In genomic region chr3:188150982-188151381, GRCh38 we compare ENCODE assay signal across 27 cellular contexts. TPM values are rescaled to one million over a fixed set of nuclear protein-coding genes. Genes with fewer than 3 reads are reported as not detected.
DNase-seq lines count a peak whose midpoint lies in the region; ATAC-seq and TF ChIP-seq lines count a peak whose summit lies in the region.
"Had no signal": no experiment of that assay in that cellular context is flagged by ENCODE, and none has a peak within 500 bp of the region (broad histone marks: within the 10 kb centered on the region; RNA-seq: fewer than 3 reads in every experiment).

No MANE protein-coding gene starts in this region.

- DNase-seq in ELR (ENCODE audit: low read depth) (peak; percentile 34), foreskin keratinocyte (no peak), NCI-H1105 (lab: John Stamatoyannopoulos, UW) (no peak)
- DNase-seq: activated CD8-positive, alpha-beta T cell treated with anti-CD3 and anti-CD28 coated beads, Interleukin-2, amount 10 ng/mL, durations not matched to agents 7 days and 5 days; activated naive CD4-positive, alpha-beta T cell treated with Interleukin-2 at 50 U/mL for 16 hours; amniotic stem cell; DND-41; kidney glomerular epithelial cell; naive thymus-derived CD8-positive, alpha-beta T cell; NCI-H1417 treated with DMSO at 0.1 percent for 48 hours; NCI-H2107; NCI-H446; NCI-H82; OCI-M1; ovary; right cardiac atrium; stimulated activated naive CD8-positive, alpha-beta T cell treated with anti-CD3 and anti-CD28 coated beads, Interleukin-15, Interleukin-2, amounts not matched to agents 100 U/mL and 50 U/mL, for 24 hours; thyroid gland had no signal

- no peaks in the 10 kb centered on the region for H3K9me3 ChIP-seq in SU-DHL-6 (ENCODE audit: insufficient read depth, low read length)
- no peaks in the 10 kb centered on the region for H3K9me3 ChIP-seq in neutrophil
- H3K9me3 ChIP-seq: BLaER1, HAP-1, ovary, thyroid gland had no signal

- ATAC-seq in foreskin keratinocyte (peak; percentile 13), HG02571 (IDR thresholded peaks at IDR 0.05; ENCODE audit: unreplicated experiment) (no peak), HG03442 (IDR thresholded peaks at IDR 0.05; ENCODE audit: unreplicated experiment) (no peak), HG02981 (IDR thresholded peaks at IDR 0.05; ENCODE audit: unreplicated experiment) (no peak)
- ATAC-seq: activated CD8-positive, alpha-beta T cell treated with anti-CD3 and anti-CD28 coated beads, Interleukin-2, amount 10 ng/mL, durations not matched to agents 7 days and 5 days; naive thymus-derived CD8-positive, alpha-beta T cell; right cardiac atrium; stimulated activated naive CD8-positive, alpha-beta T cell treated with anti-CD3 and anti-CD28 coated beads, Interleukin-15, Interleukin-2, amounts not matched to agents 100 U/mL and 50 U/mL, for 24 hours had no signal

- no peak overlapping the region for H3K4me2 ChIP-seq in SU-DHL-6 (ENCODE audit: low read depth, low read length, poor library complexity, severe bottlenecking)
- H3K4me2 ChIP-seq: BLaER1 had no signal

- no peak overlapping the region for H2AFZ ChIP-seq in SU-DHL-6 (ENCODE audit: low read depth, low read length, severe bottlenecking)

- H3K27me3 ChIP-seq in SU-DHL-6 (ENCODE audit: low read length) (no peaks in the 10 kb centered on the region), foreskin keratinocyte (no peaks in the 10 kb centered on the region), neutrophil (no peaks in the 10 kb centered on the region)
- H3K27me3 ChIP-seq: BLaER1, cardiac muscle cell, ovary, thyroid gland had no signal

- no peaks in the 10 kb centered on the region for H3K79me2 ChIP-seq in SU-DHL-6 (ENCODE audit: insufficient read depth, low read length)

- TF ChIP-seq CTCF in SU-DHL-6 (IDR thresholded peaks at IDR 0.05; ENCODE audit: insufficient read depth, low read length, poor library complexity, severe bottlenecking) (no peak), foreskin keratinocyte (conservative IDR thresholded peaks at IDR 0.05) (no peak), neutrophil (IDR thresholded peaks at IDR 0.05) (no peak)

- peaks cover 10% of the 10 kb centered on the region for H3F3A ChIP-seq in SU-DHL-6 (ENCODE audit: insufficient read depth)

- H4K20me1 ChIP-seq in SU-DHL-6 (ENCODE audit: low read depth, low read length) = no peaks in the 10 kb centered on the region

- H3K4me1 ChIP-seq in foreskin keratinocyte (peaks cover 17% of the 10 kb centered on the region), neutrophil (ENCODE audit: control insufficient read depth in 1 of 2, insufficient read depth in 1 of 2, low read depth in 1 of 2, low read length in 1 of 2) (peaks cover 23 to 50% of the 10 kb centered on the region in 2 experiments)

- H3K27ac ChIP-seq in SU-DHL-6 (ENCODE audit: low read depth, low read length) (peak overlapping the region; percentile 10; the same call in 1 of the 2 replicates), foreskin keratinocyte (no peak overlapping the region), neutrophil (peak overlapping the region; percentile 22)
- H3K27ac ChIP-seq: BLaER1, cardiac muscle cell, ovary, thyroid gland had no signal

- no peaks in the 10 kb centered on the region for H3K9me2 ChIP-seq in SU-DHL-6 (replicated peaks; ENCODE audit: insufficient read depth, low read length)

- no peak overlapping the region for H3K4me3 ChIP-seq in SU-DHL-6 (ENCODE audit: insufficient read depth, low read length, poor library complexity, severe bottlenecking)
- no peak overlapping the region for H3K4me3 ChIP-seq in neutrophil (ENCODE audit: low read depth in 1 of 2, low read length in 1 of 2)
- H3K4me3 ChIP-seq: BLaER1, cardiac muscle cell, coronary artery, HAP-1, ovary, thyroid gland had no signal

- H3K9ac ChIP-seq in SU-DHL-6 (ENCODE audit: low read length) = no peak overlapping the region
- H3K9ac ChIP-seq: BLaER1 had no signal

- H3K36me3 ChIP-seq in SU-DHL-6 (ENCODE audit: low read length) = no peaks in the 10 kb centered on the region
- no peaks in the 10 kb centered on the region for H3K36me3 ChIP-seq in neutrophil
- H3K36me3 ChIP-seq: BLaER1, cardiac muscle cell, HAP-1, ovary, thyroid gland had no signal

RNA-seq across cellular contexts. Expression of gene LPP, which starts 3.0 kb away (rescaled TPM):
- total RNA-seq in foreskin keratinocyte = 23.0 and 27.5 TPM in 2 replicates
- polyA plus RNA-seq in foreskin keratinocyte = 2.2 and 2.8 TPM in 2 replicates
